18 cellular contexts compared by ENCODE assay signal in genomic region chr6:22471746-22472145, GRCh38.
A peak's percentile ranks its signal among the peaks of the same experiment; 100 is the strongest.
DNase-seq lines count a peak whose midpoint lies in the region; ATAC-seq and TF ChIP-seq lines count a peak whose summit lies in the region.
"Had no signal": no experiment of that assay in that cellular context is flagged by ENCODE, and none has a peak within 500 bp of the region (broad histone marks: within the 10 kb centered on the region; RNA-seq: fewer than 3 reads in every experiment).

No MANE protein-coding gene starts in this region.

- ATAC-seq in heart left ventricle (peak in 1 of 4 donors; percentile 32), right cardiac atrium (no peak), Panc1 (no peak)
- ATAC-seq: activated CD8-positive, alpha-beta T cell treated with anti-CD3 and anti-CD28 coated beads, Interleukin-2, amount 10 ng/mL, durations not matched to agents 7 days and 5 days had no signal

- no peak overlapping the region for H4K91ac ChIP-seq in mesenchymal stem cell (ENCODE audit: low read length)

- no peak for TF ChIP-seq POLR2A in heart left ventricle (IDR thresholded peaks at IDR 0.05)
- TF ChIP-seq POLR2A in thyroid gland (IDR thresholded peaks at IDR 0.05) = no peak

- CTCF ChIA-PET in Panc1 (lab: Charles Lee) = no interaction called here

- H2BK15ac ChIP-seq in mesenchymal stem cell (ENCODE audit: low read depth, poor library complexity, severe bottlenecking) = no peak overlapping the region

- no peaks in the 10 kb centered on the region for H3K79me1 ChIP-seq in mesenchymal stem cell (replicated peaks; ENCODE audit: low read length, poor library complexity, severe bottlenecking)

- no peaks in the 10 kb centered on the region for H3K36me3 ChIP-seq in heart left ventricle
- no peaks in the 10 kb centered on the region for H3K36me3 ChIP-seq in Panc1 (ENCODE audit: control insufficient read depth, insufficient read depth, low read length)
- no peaks in the 10 kb centered on the region for H3K36me3 ChIP-seq in mesenchymal stem cell (ENCODE audit: control insufficient read depth in 1 of 2, insufficient read depth in 2 of 2, low read depth in 1 of 2, low read length in 2 of 2)
- H3K36me3 ChIP-seq in thyroid gland = no peaks in the 10 kb centered on the region
- H3K36me3 ChIP-seq in smooth muscle cell (ENCODE audit: low read depth) = no peaks in the 10 kb centered on the region
- H3K36me3 ChIP-seq: prostate gland had no signal

- H3K9me3 ChIP-seq in heart left ventricle (no peaks in the 10 kb centered on the region), right cardiac atrium (ENCODE audit: control insufficient read depth, low read length) (no peaks in the 10 kb centered on the region), Panc1 (ENCODE audit: control insufficient read depth, insufficient read depth, low read depth, low read length) (no peaks in the 10 kb centered on the region), mesenchymal stem cell (ENCODE audit: control insufficient read depth, low read length) (no peaks in the 10 kb centered on the region), thyroid gland (no peaks in the 10 kb centered on the region), smooth muscle cell (replicated peaks; ENCODE audit: low read depth) (no peaks in the 10 kb centered on the region)
- H3K9me3 ChIP-seq: Caco-2, prostate gland had no signal

- no peak overlapping the region for H2BK12ac ChIP-seq in mesenchymal stem cell (ENCODE audit: low read length in 2 of 2)

- H3K79me2 ChIP-seq in smooth muscle cell (ENCODE audit: low read depth) = no peaks in the 10 kb centered on the region

- TF ChIP-seq CTCF in heart left ventricle (IDR thresholded peaks at IDR 0.05) (no peak), Panc1 (IDR thresholded peaks at IDR 0.05) (no peak), thyroid gland (IDR thresholded peaks at IDR 0.05) (no peak), smooth muscle cell (IDR thresholded peaks at IDR 0.05; ENCODE audit: borderline replicate concordance, insufficient read depth, poor library complexity, severe bottlenecking) (no peak), GM10266 (IDR thresholded peaks at IDR 0.05; ENCODE audit: control insufficient read depth, insufficient read depth, low read depth, missing control alignments) (no peak)

- peak overlapping the region; percentile 49 for H3K9ac ChIP-seq in mesenchymal stem cell (ENCODE audit: low read length)
- H3K9ac ChIP-seq in smooth muscle cell (ENCODE audit: low read depth) = no peak overlapping the region

- no peak overlapping the region for H3K18ac ChIP-seq in mesenchymal stem cell (ENCODE audit: low read depth in 1 of 2, low read length in 2 of 2)

- peak overlapping the region in 8 of 12 donors; percentile 22 to 70 (median 48) for H3K27ac ChIP-seq in heart left ventricle
- H3K27ac ChIP-seq in right cardiac atrium (ENCODE audit: low read length) = no peak overlapping the region
- H3K27ac ChIP-seq in Panc1 (ENCODE audit: low read length) = peak overlapping the region; percentile 49; the same call in 1 of the 2 replicates
- no peak overlapping the region for H3K27ac ChIP-seq in mesenchymal stem cell (ENCODE audit: low read length, poor library complexity, severe bottlenecking)
- peak overlapping the region in 2 of 3 donors; percentile 81 to 87 for H3K27ac ChIP-seq in thyroid gland
- no peak overlapping the region for H3K27ac ChIP-seq in smooth muscle cell (ENCODE audit: low read depth)
- H3K27ac ChIP-seq: prostate gland had no signal

- H3K4ac ChIP-seq in mesenchymal stem cell (ENCODE audit: low read depth in 1 of 2, low read length in 2 of 2) = no peak overlapping the region

- 56 to 68% (median 65%) methylated on average over 4 of the region's 4 CpGs for WGBS in heart left ventricle, 4 donors
- WGBS in right cardiac atrium = 64% methylated on average over 4 of the region's 4 CpGs
- WGBS in mesenchymal stem cell = 85% methylated on average over 1 of the region's 4 CpGs
- WGBS in thyroid gland, 2 donors = 77 to 84% methylated on average over 4 of the region's 4 CpGs
- WGBS in smooth muscle cell (ENCODE audit: low lambda C conversion rate) = 94% methylated on average over 4 of the region's 4 CpGs

- peak overlapping the region; percentile 50 for H2AK5ac ChIP-seq in mesenchymal stem cell (ENCODE audit: low read length, severe bottlenecking)

- H3F3A ChIP-seq in smooth muscle cell (ENCODE audit: low read depth) = no peaks in the 10 kb centered on the region

- no peaks in the 10 kb centered on the region for H3K27me3 ChIP-seq in heart left ventricle
- H3K27me3 ChIP-seq in right cardiac atrium (ENCODE audit: control insufficient read depth, insufficient read depth) = no peaks in the 10 kb centered on the region
- no peaks in the 10 kb centered on the region for H3K27me3 ChIP-seq in Panc1 (ENCODE audit: control insufficient read depth, insufficient read depth, low read length)
- no peaks in the 10 kb centered on the region for H3K27me3 ChIP-seq in mesenchymal stem cell (ENCODE audit: control insufficient read depth in 1 of 2, insufficient read depth in 1 of 2, low read length in 2 of 2)
- H3K27me3 ChIP-seq in thyroid gland = no peaks in the 10 kb centered on the region
- H3K27me3 ChIP-seq in smooth muscle cell (ENCODE audit: low read depth) = no peaks in the 10 kb centered on the region

- no peak overlapping the region for H2BK120ac ChIP-seq in mesenchymal stem cell (ENCODE audit: low read depth, low read length)

- H4K8ac ChIP-seq in mesenchymal stem cell (ENCODE audit: low read length) = no peak overlapping the region

- H3K4me2 ChIP-seq in mesenchymal stem cell (ENCODE audit: low read length, poor library complexity, severe bottlenecking) (no peak overlapping the region), smooth muscle cell (no peak overlapping the region)

- DNase-seq in heart left ventricle (no peak), right cardiac atrium (no peak), Panc1 (ENCODE audit: low read depth, low spot score) (no peak), mesenchymal stem cell (no peak), thyroid gland (no peak), smooth muscle cell (lab: John Stamatoyannopoulos, UW; ENCODE audit: unreplicated experiment) (no peak), GM10266 (ENCODE audit: extremely low spot score) (no peak), ecto neural progenitor cell (ENCODE audit: low spot score) (no peak)
- DNase-seq: activated CD4-positive, CD25-positive, alpha-beta regulatory T cell treated with anti-CD3 and anti-CD28 coated beads, Interleukin-2, amount 50 U/mL, for 72 hours; activated CD8-positive, alpha-beta T cell treated with anti-CD3 and anti-CD28 coated beads, Interleukin-2, amount 10 ng/mL, durations not matched to agents 7 days and 5 days; activated gamma-delta T cell; activated T-cell treated with anti-CD3 and anti-CD28 coated beads for 4 hours; cerebellar nuclear complex; effector CD4-positive, alpha-beta T cell; erythroblast; T-helper 1 cell had no signal

- H3K4me1 ChIP-seq in heart left ventricle (peaks cover 10 to 42% (median 22%) of the 10 kb centered on the region in 12 donors), right cardiac atrium (ENCODE audit: control insufficient read depth, insufficient read depth, low read length) (peaks cover 2% of the 10 kb centered on the region), Panc1 (ENCODE audit: control insufficient read depth, insufficient read depth, low read length) (peaks cover 13% of the 10 kb centered on the region), mesenchymal stem cell (ENCODE audit: control insufficient read depth, insufficient read depth, low read depth, low read length) (peaks cover 2% of the 10 kb centered on the region), thyroid gland (peaks cover 35 to 40% of the 10 kb centered on the region in 2 donors), smooth muscle cell (ENCODE audit: low read depth) (peaks cover 8% of the 10 kb centered on the region)
- H3K4me1 ChIP-seq: Caco-2 had no signal

- no peak overlapping the region for H3K23ac ChIP-seq in mesenchymal stem cell (ENCODE audit: low read length in 2 of 2)

- no peak overlapping the region for H2BK5ac ChIP-seq in mesenchymal stem cell (ENCODE audit: low read depth, low read length, poor library complexity, severe bottlenecking)

- intact Hi-C loops in heart left ventricle (cut with DNase I) = loop anchor here in 2 of 10 donors (10.0 kb wide), 2 partner anchors 193 to 327 kb away; no protein-coding TSS in a partner anchor
- intact Hi-C loops in right cardiac atrium (cut with DNase I) = no loop called here
- intact Hi-C loops in Panc1 (cut with micrococcal nuclease; ENCODE audit: unreplicated experiment) = no loop called here
- intact Hi-C loops in thyroid gland (cut with DNase I) = no loop called here

- H2AFZ ChIP-seq in mesenchymal stem cell (ENCODE audit: low read depth, low read length) = no peak overlapping the region
- H2AFZ ChIP-seq in smooth muscle cell (ENCODE audit: low read depth) = no peak overlapping the region

- no peaks in the 10 kb centered on the region for H4K20me1 ChIP-seq in smooth muscle cell (ENCODE audit: low read depth)

- H3K4me3 ChIP-seq in heart left ventricle (peak overlapping the region in 2 of 12 donors; percentile 2 to 4), right cardiac atrium (ENCODE audit: low read length) (no peak overlapping the region), Panc1 (ENCODE audit: low read depth in 2 of 2, low read length in 2 of 2) (no peak overlapping the region), mesenchymal stem cell (ENCODE audit: insufficient read depth in 1 of 2, low read depth in 1 of 2, low read length in 2 of 2) (no peak overlapping the region), thyroid gland (replicated peaks in 1 of 3) (no peak overlapping the region), smooth muscle cell (no peak overlapping the region)
- H3K4me3 ChIP-seq: prostate gland had no signal

- in situ Hi-C loops in Panc1 (cut with HindIII; ENCODE audit: low pct_unique_long_range_greater_than_20kb, low sequenced_read_pairs) = no loop called here

- no peak overlapping the region for H3K14ac ChIP-seq in mesenchymal stem cell (ENCODE audit: low read length in 2 of 2)

- POLR2A ChIA-PET in Panc1 (lab: Charles Lee) = no interaction called here

- no TSS peak for BruUV-seq in Panc1 (replicated peaks; lab: Mats Ljungman, UMichigan)

Comparison
In these comparisons a context has a peak if more than half of its experiments do, and no peak if none do; other contexts are left out.
1. H3K27ac ChIP-seq: peak in heart left ventricle (8 of 12), Panc1 (single experiment) and thyroid gland (2 of 3); none in right cardiac atrium (single experiment), mesenchymal stem cell (single experiment) and smooth muscle cell (single experiment).